35 cellular contexts compared by ENCODE assay signal in genomic region chr3:138678086-138678485, GRCh38.
"Had no signal": no experiment of that assay in that cellular context is flagged by ENCODE, and none has a peak within 500 bp of the region (broad histone marks: within the 10 kb centered on the region; RNA-seq: fewer than 3 reads in every experiment).

No MANE protein-coding gene starts in this region.

- DNase-seq: activated B cell treated with CpG ODN at 0.5 μM for 24 hours; activated CD4-positive, alpha-beta memory T cell treated with anti-CD3 and anti-CD28 coated beads for 36 hours; activated CD4-positive, alpha-beta T cell treated with anti-CD3 and anti-CD28 coated beads for 4 hours; activated CD4-positive, alpha-beta T cell treated with anti-CD3 and anti-CD28 coated beads, Interleukin-2, amount 50 U/mL, for 1 hour; activated CD4-positive, CD25-positive, alpha-beta regulatory T cell treated with anti-CD3 and anti-CD28 coated beads, Interleukin-2, amount 50 U/mL, for 72 hours; activated CD8-positive, alpha-beta memory T cell treated with anti-CD3 and anti-CD28 coated beads, Interleukin-2, amount 50 U/mL, for 4 hours; activated gamma-delta T cell treated with Interleukin-2 at 50 U/mL for 16 hours; activated naive CD4-positive, alpha-beta T cell treated with anti-CD3 and anti-CD28 coated beads for 36 hours; activated T-cell treated with anti-CD3 and anti-CD28 coated beads for 4 hours; activated T-cell treated with anti-CD3 and anti-CD28 coated beads, Interleukin-2, amount 50 U/mL, for 4 hours; adrenal gland; central memory CD4-positive, alpha-beta T cell; Kasumi-1; KBM-7; MG63; NCI-H1048; NCI-H1105 treated with DMSO at 0.1 percent for 48 hours; NCI-H1436; NCI-H1694; NCI-H1930; NCI-H2081 treated with DMSO at 0.1 percent for 48 hours; NCI-H226; NCI-H446 treated with DMSO at 0.1 percent for 48 hours; NCI-H524; NCI-H69; Peyer's patch; SIG-M5; T-cell; T-helper 17 cell; T-helper 9 cell had no signal

- H3K4me1 ChIP-seq: adrenal gland had no signal

- H3K27ac ChIP-seq: adrenal gland, Peyer's patch, RWPE1, VCaP had no signal

- H3K4me3 ChIP-seq: adrenal gland, MG63, Peyer's patch had no signal

- ATAC-seq: activated naive CD4-positive, alpha-beta T cell treated with anti-CD3 and anti-CD28 coated beads, Interleukin-2, amount 50 U/mL, for 72 hours; activated T-cell treated with anti-CD3 and anti-CD28 coated beads, Interleukin-2, amount 50 U/mL, for 4 hours; Right ventricle myocardium inferior; SK-N-SH treated with all-trans-retinoic acid at 6 μM for 48 hours; T-cell; T-helper 17 cell had no signal

- H3K36me3 ChIP-seq: adrenal gland had no signal

- H3K27me3 ChIP-seq: adrenal gland, MG63, Peyer's patch had no signal
